10 cellular contexts compared by ENCODE assay signal in the genomic region with DNA sequence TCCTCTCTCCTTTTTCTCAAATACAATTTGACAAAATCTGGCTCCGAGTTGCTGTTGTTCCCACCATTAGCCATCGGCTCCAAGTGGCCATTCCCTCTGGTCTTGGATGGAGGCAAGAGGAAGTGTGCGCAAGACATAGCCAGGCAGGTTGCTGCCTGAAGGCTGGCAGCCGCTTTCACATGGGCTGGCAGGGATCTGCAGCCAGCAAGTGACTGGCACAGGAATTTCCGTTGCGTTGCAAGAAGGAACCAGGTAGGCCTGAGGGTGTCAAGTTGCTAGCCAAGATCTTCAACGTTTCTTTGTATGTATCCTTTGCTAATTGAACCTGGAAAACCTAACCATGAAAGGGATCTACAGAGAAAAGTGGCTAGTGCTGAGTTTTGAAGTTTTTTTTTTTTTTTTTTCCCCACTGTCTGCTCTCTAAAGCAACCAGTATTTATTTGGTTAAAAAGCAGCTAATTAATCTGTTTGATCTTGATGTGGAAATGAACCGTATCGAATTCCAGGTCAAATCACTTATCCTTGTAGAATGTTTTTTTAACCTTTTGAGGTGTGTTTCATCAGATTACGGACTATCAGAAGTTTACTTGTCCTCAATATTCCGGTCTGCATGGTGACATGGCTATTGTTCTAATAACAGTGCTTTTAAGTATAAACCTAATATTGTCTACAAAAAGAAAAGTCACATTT.
DNase-seq lines count a peak whose midpoint lies in the region; ATAC-seq and TF ChIP-seq lines count a peak whose summit lies in the region.
"Had no signal": no experiment of that assay in that cellular context is flagged by ENCODE, and none has a peak within 500 bp of the region (broad histone marks: within the 10 kb centered on the region; RNA-seq: fewer than 3 reads in every experiment).

No MANE protein-coding gene starts in this region.

- H3K27me3 Mint-ChIP-seq in activated CD8-positive, alpha-beta T cell treated with anti-CD3 and anti-CD28 coated beads for 36 hours: no peaks in the 10 kb centered on the region
- no peaks in the 10 kb centered on the region for H3K27me3 Mint-ChIP-seq in activated T-cell treated with anti-CD3 and anti-CD28 coated beads, Interleukin-2, amount 50 U/mL, for 72 hours (ENCODE audit: low read depth)

- TF ChIP-seq CTCF in left lung (IDR thresholded peaks at IDR 0.05): no peak
- no peak for TF ChIP-seq CTCF in transverse colon (IDR thresholded peaks at IDR 0.05)
- TF ChIP-seq CTCF in activated CD8-positive, alpha-beta T cell treated with anti-CD3 and anti-CD28 coated beads for 36 hours (IDR thresholded peaks at IDR 0.05): no peak

- no peak overlapping the region for H3K4me3 Mint-ChIP-seq in activated CD8-positive, alpha-beta T cell treated with anti-CD3 and anti-CD28 coated beads for 36 hours
- no peak overlapping the region for H3K4me3 Mint-ChIP-seq in activated T-cell treated with anti-CD3 and anti-CD28 coated beads, Interleukin-2, amount 50 U/mL, for 72 hours

- intact Hi-C loops in left lung (cut with DNase I): no loop called here
- intact Hi-C loops in transverse colon (cut with DNase I; ENCODE audit: low total_unique reads): no loop called here
- intact Hi-C loops in activated CD8-positive, alpha-beta T cell treated with anti-CD3 and anti-CD28 coated beads for 36 hours (cut with micrococcal nuclease): no loop called here

- H3K9me3 ChIP-seq in left lung: no peaks in the 10 kb centered on the region
- H3K9me3 ChIP-seq in transverse colon: no peaks in the 10 kb centered on the region

- no peaks in the 10 kb centered on the region for H3K9me3 Mint-ChIP-seq in activated CD8-positive, alpha-beta T cell treated with anti-CD3 and anti-CD28 coated beads for 36 hours
- H3K9me3 Mint-ChIP-seq in activated T-cell treated with anti-CD3 and anti-CD28 coated beads, Interleukin-2, amount 50 U/mL, for 72 hours: no peaks in the 10 kb centered on the region

- no peak overlapping the region for H3K27ac Mint-ChIP-seq in activated CD8-positive, alpha-beta T cell treated with anti-CD3 and anti-CD28 coated beads for 36 hours
- no peak overlapping the region for H3K27ac Mint-ChIP-seq in activated T-cell treated with anti-CD3 and anti-CD28 coated beads, Interleukin-2, amount 50 U/mL, for 72 hours

- TF ChIP-seq POLR2A in transverse colon (IDR thresholded peaks at IDR 0.05): no peak

- WGBS in transverse colon (ENCODE audit: low coverage in 1 of 2), 2 donors: 77 to 82% methylated on average over 6 to 11 of the region's 11 CpGs

- H3K4me1 ChIP-seq in left lung (peaks cover 43 to 93% of the 10 kb centered on the region in 2 donors), transverse colon (peaks cover 24 to 48% (median 30%) of the 10 kb centered on the region in 4 donors)

- TF ChIP-seq EP300 in transverse colon (IDR thresholded peaks at IDR 0.05; ENCODE audit: low read depth): no peak

- peaks cover 28% of the 10 kb centered on the region for H3K4me1 Mint-ChIP-seq in activated CD8-positive, alpha-beta T cell treated with anti-CD3 and anti-CD28 coated beads for 36 hours (ENCODE audit: low read depth)
- H3K4me1 Mint-ChIP-seq in activated T-cell treated with anti-CD3 and anti-CD28 coated beads, Interleukin-2, amount 50 U/mL, for 72 hours (ENCODE audit: low read depth): peaks cover 23% of the 10 kb centered on the region

- no peaks in the 10 kb centered on the region for H3K27me3 ChIP-seq in left lung
- no peaks in the 10 kb centered on the region for H3K27me3 ChIP-seq in transverse colon

- DNase-seq in NCI-H2107 treated with DMSO at 0.1 percent for 48 hours (lab: John Stamatoyannopoulos, UW; ENCODE audit: unreplicated experiment): peak; percentile 39
- DNase-seq in NCI-H2107 (lab: John Stamatoyannopoulos, UW): no peak
- DNase-seq in astrocyte of the hippocampus (ENCODE audit: low read depth, low spot score): peak; percentile 59
- DNase-seq in left lung: peak; percentile 67 to 83
- DNase-seq in transverse colon: no peak
- no peak for DNase-seq in activated CD8-positive, alpha-beta T cell treated with anti-CD3 and anti-CD28 coated beads for 36 hours
- DNase-seq in SKM-1 treated with dmso at 0.1 percent for 144 hours (lab: John Stamatoyannopoulos, UW; ENCODE audit: unreplicated experiment): no peak
- no peak for DNase-seq in activated T-cell treated with anti-CD3 and anti-CD28 coated beads, Interleukin-2, amount 50 U/mL, for 72 hours
- DNase-seq: activated CD8-positive, alpha-beta memory T cell treated with anti-CD3 and anti-CD28 coated beads for 24 hours; stimulated activated naive CD4-positive, alpha-beta T cell had no signal

- H3K4me3 ChIP-seq in left lung (no peak overlapping the region), transverse colon (no peak overlapping the region)

- H3K27ac ChIP-seq in left lung (peak overlapping the region; percentile 51 to 92), transverse colon (peak overlapping the region in 3 of 4 donors; percentile 25 to 82 (median 41))

- POLR2A ChIA-PET in activated CD8-positive, alpha-beta T cell treated with anti-CD3 and anti-CD28 coated beads for 36 hours (lab: Charles Lee): no interaction called here

- in situ Hi-C loops in transverse colon (cut with MboI; ENCODE audit: low pct_ligation_motif_present in 1 of 4, low pct_unique_long_range_greater_than_20kb in 1 of 4, low sequenced_read_pairs in 3 of 4): no loop called here

- CTCF ChIA-PET in activated CD8-positive, alpha-beta T cell treated with anti-CD3 and anti-CD28 coated beads for 36 hours (lab: Charles Lee): no interaction called here

- H3K36me3 Mint-ChIP-seq in activated CD8-positive, alpha-beta T cell treated with anti-CD3 and anti-CD28 coated beads for 36 hours (ENCODE audit: low read depth): no peaks in the 10 kb centered on the region
- no peaks in the 10 kb centered on the region for H3K36me3 Mint-ChIP-seq in activated T-cell treated with anti-CD3 and anti-CD28 coated beads, Interleukin-2, amount 50 U/mL, for 72 hours (ENCODE audit: insufficient read depth in 2 of 2)

- H3K36me3 ChIP-seq in left lung: no peaks in the 10 kb centered on the region
- H3K36me3 ChIP-seq in transverse colon: no peaks in the 10 kb centered on the region

- ATAC-seq in left lung: peak; percentile 53
- no peak for ATAC-seq in activated CD8-positive, alpha-beta T cell treated with anti-CD3 and anti-CD28 coated beads for 36 hours
- ATAC-seq in activated T-cell treated with anti-CD3 and anti-CD28 coated beads, Interleukin-2, amount 50 U/mL, for 72 hours (replicated peaks in 1 of 2): no peak

Comparison
In these comparisons a context has a peak if more than half of its experiments do, and no peak if none do; other contexts are left out.
1. DNase-seq: peak in NCI-H2107 treated with DMSO at 0.1 percent for 48 hours (single experiment), astrocyte of the hippocampus (single experiment) and left lung (2 of 2); none in NCI-H2107 (single experiment), transverse colon (single experiment), activated CD8-positive, alpha-beta T cell treated with anti-CD3 and anti-CD28 coated beads for 36 hours (single experiment), SKM-1 treated with dmso at 0.1 percent for 144 hours (single experiment) and activated T-cell treated with anti-CD3 and anti-CD28 coated beads, Interleukin-2, amount 50 U/mL, for 72 hours (0 of 2).